Comparison of ENCODE assay signal across 28 cellular contexts in the genomic region with DNA sequence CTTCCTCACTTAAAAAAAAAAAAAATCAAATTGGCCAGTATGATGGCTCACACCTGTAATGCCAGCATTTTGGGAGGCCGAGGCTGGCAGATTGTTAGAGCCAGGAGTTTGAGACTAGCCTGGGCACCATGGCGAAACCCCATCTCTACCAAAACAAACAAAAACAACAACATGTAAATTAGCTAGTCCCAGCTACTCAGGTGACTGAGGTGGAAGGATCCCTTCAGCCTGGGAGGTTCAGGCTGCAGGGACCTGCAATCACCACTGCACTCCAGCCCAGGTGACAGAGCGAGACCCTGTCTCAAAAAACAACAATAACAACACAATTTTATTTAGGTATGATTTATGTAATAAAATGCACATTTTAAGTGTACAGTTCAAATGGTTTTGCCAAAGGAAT.
"Had no signal": no experiment of that assay in that cellular context is flagged by ENCODE, and none has a peak within 500 bp of the region (broad histone marks: within the 10 kb centered on the region; RNA-seq: fewer than 3 reads in every experiment).

No MANE protein-coding gene starts in this region.

- H3K36me3 Mint-ChIP-seq: activated naive CD8-positive, alpha-beta T cell had no signal

- H3K27ac Mint-ChIP-seq: activated CD4-positive, alpha-beta memory T cell treated with anti-CD3 and anti-CD28 coated beads, Interleukin-2, amount 10 ng/mL, durations not matched to agents 7 days and 5 days; activated CD4-positive, alpha-beta T cell treated with anti-CD3 and anti-CD28 coated beads, Interleukin-2, amount 10 ng/mL, durations not matched to agents 7 days and 5 days; activated naive CD8-positive, alpha-beta T cell; activated T-cell treated with anti-CD3 and anti-CD28 coated beads, Interleukin-2, amount 50 U/mL, for 24 hours; activated T-cell treated with anti-CD3 and anti-CD28 coated beads, Interleukin-2, amount 50 U/mL, for 72 hours; dendritic cell treated with granulocyte-macrophage colony-stimulating factor and Interleukin-4, amounts not matched to agents 40 ng/mL and 50 ng/mL, for 4 days had no signal

- H3K36me3 ChIP-seq: brain microvascular endothelial cell, esophagus muscularis mucosa, gastrocnemius medialis, heart right ventricle had no signal

- H3K27me3 ChIP-seq: brain microvascular endothelial cell, dorsolateral prefrontal cortex had no signal

- ATAC-seq: activated T-cell treated with anti-CD3 and anti-CD28 coated beads, Interleukin-2, amount 50 U/mL, for 72 hours; foreskin keratinocyte; gastrocnemius medialis; heart right ventricle had no signal

- H3K27ac ChIP-seq: brain microvascular endothelial cell, coronary artery, dorsolateral prefrontal cortex, esophagus muscularis mucosa, foreskin keratinocyte, gastrocnemius medialis, heart right ventricle had no signal

- H3K27me3 Mint-ChIP-seq: activated naive CD8-positive, alpha-beta T cell; activated T-cell treated with anti-CD3 and anti-CD28 coated beads, Interleukin-2, amount 50 U/mL, for 24 hours; dendritic cell treated with granulocyte-macrophage colony-stimulating factor and Interleukin-4, amounts not matched to agents 40 ng/mL and 50 ng/mL, for 4 days had no signal

- H3K4me1 ChIP-seq: foreskin keratinocyte, gastrocnemius medialis had no signal

- H3K4me3 ChIP-seq: coronary artery, dorsolateral prefrontal cortex, esophagus muscularis mucosa, gastrocnemius medialis, heart right ventricle had no signal

- H3K9me3 Mint-ChIP-seq: activated CD4-positive, alpha-beta memory T cell treated with anti-CD3 and anti-CD28 coated beads, Interleukin-2, amount 10 ng/mL, durations not matched to agents 7 days and 5 days; activated CD4-positive, alpha-beta T cell treated with anti-CD3 and anti-CD28 coated beads, Interleukin-2, amount 10 ng/mL, durations not matched to agents 7 days and 5 days; activated T-cell treated with anti-CD3 and anti-CD28 coated beads, Interleukin-2, amount 50 U/mL, for 24 hours; activated T-cell treated with anti-CD3 and anti-CD28 coated beads, Interleukin-2, amount 50 U/mL, for 72 hours; central memory CD8-positive, alpha-beta T cell; dendritic cell treated with granulocyte-macrophage colony-stimulating factor and Interleukin-4, amounts not matched to agents 40 ng/mL and 50 ng/mL, for 4 days had no signal

- H3K4me3 Mint-ChIP-seq: activated CD4-positive, alpha-beta memory T cell treated with anti-CD3 and anti-CD28 coated beads, Interleukin-2, amount 10 ng/mL, durations not matched to agents 7 days and 5 days; activated CD4-positive, alpha-beta T cell treated with anti-CD3 and anti-CD28 coated beads, Interleukin-2, amount 10 ng/mL, durations not matched to agents 7 days and 5 days; activated naive CD8-positive, alpha-beta T cell; activated T-cell treated with anti-CD3 and anti-CD28 coated beads, Interleukin-2, amount 50 U/mL, for 24 hours; activated T-cell treated with anti-CD3 and anti-CD28 coated beads, Interleukin-2, amount 50 U/mL, for 72 hours; central memory CD8-positive, alpha-beta T cell; dendritic cell treated with granulocyte-macrophage colony-stimulating factor and Interleukin-4, amounts not matched to agents 40 ng/mL and 50 ng/mL, for 4 days had no signal

- DNase-seq: activated CD4-positive, alpha-beta memory T cell treated with anti-CD3 and anti-CD28 coated beads, Interleukin-2, amount 10 ng/mL, durations not matched to agents 7 days and 5 days; activated CD4-positive, alpha-beta T cell treated with anti-CD3 and anti-CD28 coated beads for 1 hour; activated CD4-positive, alpha-beta T cell treated with anti-CD3 and anti-CD28 coated beads for 4 hours; activated CD4-positive, alpha-beta T cell treated with anti-CD3 and anti-CD28 coated beads, Interleukin-2, amount 10 ng/mL, durations not matched to agents 7 days and 5 days; activated CD4-positive, alpha-beta T cell treated with anti-CD3 and anti-CD28 coated beads, Interleukin-2, amount 50 U/mL, for 4 hours; activated CD8-positive, alpha-beta memory T cell treated with anti-CD3 and anti-CD28 coated beads, Interleukin-2, amount 50 U/mL, for 48 hours; activated effector memory CD4-positive, alpha-beta T cell treated with Interleukin-2 at 50 U/mL for 16 hours; activated gamma-delta T cell treated with Interleukin-2 at 50 U/mL for 16 hours; activated naive CD4-positive, alpha-beta T cell treated with anti-CD3 and anti-CD28 coated beads, Interleukin-2, amount 50 U/mL, for 16 hours; activated naive CD4-positive, alpha-beta T cell treated with Interleukin-2 at 50 U/mL for 16 hours; activated T-cell treated with anti-CD3 and anti-CD28 coated beads for 4 hours; activated T-cell treated with anti-CD3 and anti-CD28 coated beads, Interleukin-2, amount 50 U/mL, for 24 hours; activated T-cell treated with anti-CD3 and anti-CD28 coated beads, Interleukin-2, amount 50 U/mL, for 72 hours; amniotic stem cell; anterior cingulate cortex; brain microvascular endothelial cell; dorsolateral prefrontal cortex; effector memory CD4-positive, alpha-beta T cell; erythroblast; foreskin keratinocyte; gastrocnemius medialis; heart right ventricle; T-helper 2 cell had no signal
